ENCODE assay signal across 1 cellular context in genomic region chr7:94375713-94376112, GRCh38.
TF ChIP-seq lines count a peak whose summit lies in the region.

No MANE protein-coding gene starts in this region.

TF ChIP-seq in HepG2, 621 proteins besides CTCF, POLR2A, EP300 and RAD21 (continued from another document):
- TF ChIP-seq, protein P1, sequence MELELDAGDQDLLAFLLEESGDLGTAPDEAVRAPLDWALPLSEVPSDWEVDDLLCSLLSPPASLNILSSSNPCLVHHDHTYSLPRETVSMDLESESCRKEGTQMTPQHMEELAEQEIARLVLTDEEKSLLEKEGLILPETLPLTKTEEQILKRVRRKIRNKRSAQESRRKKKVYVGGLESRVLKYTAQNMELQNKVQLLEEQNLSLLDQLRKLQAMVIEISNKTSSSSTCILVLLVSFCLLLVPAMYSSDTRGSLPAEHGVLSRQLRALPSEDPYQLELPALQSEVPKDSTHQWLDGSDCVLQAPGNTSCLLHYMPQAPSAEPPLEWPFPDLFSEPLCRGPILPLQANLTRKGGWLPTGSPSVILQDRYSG (CRISPR knock-in tag; IDR thresholded peaks at IDR 0.05) = no peak
- TF ChIP-seq NFIB (CRISPR knock-in tag; IDR thresholded peaks at IDR 0.05; ENCODE audit: borderline replicate concordance) = no peak
- TF ChIP-seq PRDM15 (CRISPR knock-in tag; IDR thresholded peaks at IDR 0.05) = no peak
- no peak for TF ChIP-seq TCF12 (IDR thresholded peaks at IDR 0.05)
- no peak for TF ChIP-seq TCF12 (CRISPR knock-in tag; IDR thresholded peaks at IDR 0.05)
- TF ChIP-seq ZNF567 (CRISPR knock-in tag; IDR thresholded peaks at IDR 0.05; ENCODE audit: borderline replicate concordance) = no peak
